Comparison of ENCODE assay signal across 10 cellular contexts in the genomic region with DNA sequence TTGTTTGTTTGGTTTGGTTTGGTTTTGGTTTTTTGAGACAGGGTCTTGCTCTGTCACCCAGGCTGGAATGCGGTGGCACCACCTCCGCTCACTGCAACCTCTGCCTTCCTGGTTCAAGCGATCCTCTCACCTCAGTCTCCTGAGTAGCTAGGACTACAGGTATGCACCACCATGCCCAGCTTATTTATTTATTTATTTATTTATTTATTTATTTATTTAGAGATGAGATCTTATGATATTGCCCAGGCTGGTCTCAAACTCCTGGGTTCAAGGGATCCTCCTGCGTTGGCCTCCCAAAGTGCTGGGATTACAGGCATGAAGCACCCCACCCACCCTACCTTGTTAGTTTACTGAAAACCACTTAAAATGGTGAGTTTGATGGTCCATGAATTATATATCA. TPM values are rescaled to one million over a fixed set of nuclear protein-coding genes. Genes with fewer than 3 reads are reported as not detected.
"Had no signal": no experiment of that assay in that cellular context is flagged by ENCODE, and none has a peak within 500 bp of the region (broad histone marks: within the 10 kb centered on the region; RNA-seq: fewer than 3 reads in every experiment).

No MANE protein-coding gene starts in this region.

RNA-seq across cellular contexts. Expression of gene MESP2, which starts 12.5 kb away (rescaled TPM):
- total RNA-seq: naive thymus-derived CD8-positive, alpha-beta T cell; natural killer cell treated with Interleukin-12 subunit alpha and Interleukin-12 subunit beta and Interleukin-15 and Interleukin-18, amount 100 ng/mL, for 72 hours; osteocyte; progenitor cell of endocrine pancreas; renal cortical epithelial cell; smooth muscle cell; stomach; temporal lobe; ureter; vagina had no signal
- polyA plus RNA-seq: naive thymus-derived CD8-positive, alpha-beta T cell had no signal

RNA-seq across cellular contexts. Expression of gene MESP1, which starts 37.5 kb away (rescaled TPM):
- total RNA-seq: smooth muscle cell had no signal
